ENCODE assay signal across 8 cellular contexts in the genomic region with DNA sequence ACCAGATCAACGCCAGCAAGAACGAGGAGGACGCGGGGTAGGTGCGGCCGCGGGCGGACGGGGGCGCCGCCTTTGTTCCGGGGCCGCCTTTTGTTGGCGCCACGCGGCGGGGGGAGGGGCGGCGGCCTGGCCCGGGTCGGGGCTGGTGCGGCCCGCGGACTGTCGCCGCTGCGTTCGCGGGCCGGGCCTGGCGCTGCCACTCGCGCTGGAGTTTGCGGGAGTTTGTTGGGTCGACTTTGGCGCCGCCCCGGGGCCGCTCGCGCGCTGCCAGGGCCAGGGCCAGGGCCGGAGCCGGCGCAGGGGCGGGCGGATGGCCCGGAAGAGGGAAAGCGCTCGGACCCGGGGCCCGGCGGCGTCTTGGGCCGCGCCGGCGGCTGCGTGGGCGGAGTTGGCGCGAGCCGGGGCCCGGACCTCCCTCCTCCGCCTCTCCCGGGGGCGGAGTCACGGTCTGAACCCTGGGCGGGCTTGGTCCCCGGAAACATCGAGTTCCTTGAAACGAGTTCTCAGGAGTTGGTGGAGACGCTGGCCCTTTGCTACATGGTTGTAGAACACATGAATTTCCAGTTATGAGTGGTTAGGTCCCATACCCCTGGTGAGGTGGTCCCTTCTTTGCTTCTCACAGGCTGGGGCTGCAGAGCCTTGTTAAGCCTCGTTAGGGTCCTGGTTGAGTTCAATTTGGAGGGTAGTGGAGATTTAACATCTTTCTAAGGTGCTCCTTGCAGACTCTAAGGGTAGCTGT. TPM values are rescaled to one million over a fixed set of nuclear protein-coding genes. Genes with fewer than 3 reads are reported as not detected.
DNase-seq lines count a peak whose midpoint lies in the region; ATAC-seq and TF ChIP-seq lines count a peak whose summit lies in the region.

No MANE protein-coding gene starts in this region.

- peak overlapping the region; percentile 82 for H3K4me3 ChIP-seq in lung

- H3K27ac Mint-ChIP-seq in activated CD4-positive, alpha-beta memory T cell treated with anti-CD3 and anti-CD28 coated beads for 36 hours, result peak overlapping the region; percentile 67

- 0% methylated on average over 51 to 74 of the region's 74 CpGs for WGBS in lung, 2 donors

- H3K27me3 ChIP-seq in lung (ENCODE audit: control insufficient read depth, insufficient read depth), result no peaks in the 10 kb centered on the region

- CTCF ChIA-PET in activated CD4-positive, alpha-beta memory T cell treated with anti-CD3 and anti-CD28 coated beads for 36 hours (lab: Charles Lee), result interaction anchor here (0.9 to 1.1 kb wide), 5 partner anchors 26 to 129 kb away, joined by 3 to 4 read pairs (median 3); no protein-coding TSS in a partner anchor

- peaks cover 2% of the 10 kb centered on the region for H3K9me3 Mint-ChIP-seq in activated CD4-positive, alpha-beta memory T cell treated with anti-CD3 and anti-CD28 coated beads for 36 hours

- intact Hi-C loops in activated CD4-positive, alpha-beta memory T cell treated with anti-CD3 and anti-CD28 coated beads for 36 hours (cut with micrococcal nuclease), result loop anchor here (2.0 to 10.0 kb wide), 2 partner anchors 28 to 420 kb away; a partner anchor contains a TSS

- POLR2A ChIA-PET in activated CD4-positive, alpha-beta memory T cell treated with anti-CD3 and anti-CD28 coated beads for 36 hours (lab: Charles Lee), result interaction anchor here (0.7 to 2.8 kb wide), 14 partner anchors 8 to 1418 kb away, joined by 3 to 23 read pairs (median 4); a partner anchor contains a TSS

- peak overlapping the region; percentile 95 for H3K4me3 Mint-ChIP-seq in activated CD4-positive, alpha-beta memory T cell treated with anti-CD3 and anti-CD28 coated beads for 36 hours

- peaks cover 10 to 30% of the 10 kb centered on the region in 2 donors for H3K36me3 ChIP-seq in lung (ENCODE audit: control insufficient read depth in 2 of 2, insufficient read depth in 2 of 2, low read length in 2 of 2)

- H3K27me3 Mint-ChIP-seq in activated CD4-positive, alpha-beta memory T cell treated with anti-CD3 and anti-CD28 coated beads for 36 hours, result peaks cover 3% of the 10 kb centered on the region

- H3K36me3 Mint-ChIP-seq in activated CD4-positive, alpha-beta memory T cell treated with anti-CD3 and anti-CD28 coated beads for 36 hours, result peaks cover 46% of the 10 kb centered on the region

- ATAC-seq in HG02884 (IDR thresholded peaks at IDR 0.05; ENCODE audit: unreplicated experiment), result peak; percentile 48
- peak; percentile 61 for ATAC-seq in lung (ENCODE audit: insufficient read depth, low FRiP score)

- H3K9me3 ChIP-seq in lung (ENCODE audit: control insufficient read depth in 2 of 2, insufficient read depth in 1 of 2, low read length in 1 of 2), result no peaks in the 10 kb centered on the region

- TF ChIP-seq POLR2A in GM15510 (IDR thresholded peaks at IDR 0.05; ENCODE audit: borderline replicate concordance, extremely low read depth, insufficient read length), result peak; percentile 46

- peaks cover 35% of the 10 kb centered on the region for H3K4me1 Mint-ChIP-seq in activated CD4-positive, alpha-beta memory T cell treated with anti-CD3 and anti-CD28 coated beads for 36 hours (ENCODE audit: low read depth)

- TF ChIP-seq CTCF in 22Rv1 (IDR thresholded peaks at IDR 0.05), result peak; percentile 17; the same call in 1 of the 2 replicates
- TF ChIP-seq CTCF in lung (IDR thresholded peaks at IDR 0.05; ENCODE audit: control extremely low read depth, extremely low read depth), result no peak

- DNase-seq in NCI-H2227 (lab: John Stamatoyannopoulos, UW; ENCODE audit: unreplicated experiment) (peak; percentile 79), ecto neural progenitor cell (ENCODE audit: low spot score) (peak; percentile 81), lung (ENCODE audit: low spot score) (peak; percentile 84)
- peak; percentile 86 for DNase-seq in activated CD4-positive, alpha-beta memory T cell treated with anti-CD3 and anti-CD28 coated beads for 36 hours
- DNase-seq in stimulated activated CD4-positive, alpha-beta T cell treated with anti-CD3 and anti-CD28 coated beads, TNF-alpha, amount 100 ng/mL, for 4 hours (ENCODE audit: low read depth in 3 of 3), result peak; percentile 51 to 62 (median 53)

- peaks cover 8 to 14% of the 10 kb centered on the region in 2 donors for H3K4me1 ChIP-seq in lung (ENCODE audit: control insufficient read depth in 2 of 2, insufficient read depth in 2 of 2, low read length in 2 of 2)

- H3K27ac ChIP-seq in 22Rv1 (peak overlapping the region; percentile 97), lung (ENCODE audit: low read depth in 1 of 2, low read length in 1 of 2) (peak overlapping the region; percentile 92 to 95)

RNA-seq across cellular contexts. Expression of a gene that starts 0.8 kb away (rescaled TPM):
- 100 to 1,000 TPM; 313 to 316 TPM for total RNA-seq in activated CD4-positive, alpha-beta memory T cell treated with anti-CD3 and anti-CD28 coated beads for 36 hours
- 100 to 1,000 TPM in 1 of 2 donors, 10 to 100 TPM in 1; 35.9 to 140 TPM for total RNA-seq in lung
- polyA plus RNA-seq in lung, result 100 to 1,000 TPM; 121 to 168 TPM

RNA-seq across cellular contexts. Expression of a gene that starts 18.0 kb away (rescaled TPM):
- total RNA-seq in activated CD4-positive, alpha-beta memory T cell treated with anti-CD3 and anti-CD28 coated beads for 36 hours, result not detected
- not detected for total RNA-seq in lung
- not detected for polyA plus RNA-seq in lung

RNA-seq across cellular contexts. Expression of a gene that starts 27.4 kb away (rescaled TPM):
- 10 to 100 TPM; 49.3 to 58.0 TPM for total RNA-seq in activated CD4-positive, alpha-beta memory T cell treated with anti-CD3 and anti-CD28 coated beads for 36 hours
- total RNA-seq in lung, result 100 to 1,000 TPM in 1 of 2 donors, 10 to 100 TPM in 1; 99.6 to 100 TPM
- polyA plus RNA-seq in lung, result 10 to 100 TPM; 49.7 to 52.0 TPM

RNA-seq across cellular contexts. Expression of a gene that starts 51.5 kb away (rescaled TPM):
- total RNA-seq in activated CD4-positive, alpha-beta memory T cell treated with anti-CD3 and anti-CD28 coated beads for 36 hours, result 100 to 1,000 TPM; 231 to 246 TPM
- total RNA-seq in lung, result 100 to 1,000 TPM in 1 of 2 donors, 10 to 100 TPM in 1; 64.7 to 136 TPM
- polyA plus RNA-seq in lung, result 100 to 1,000 TPM; 127 to 199 TPM

Comparison
In these comparisons a context has a peak if more than half of its experiments do, and no peak if none do; other contexts are left out.
1. Peak in every context shown above with its lines: DNase-seq, ATAC-seq, H3K4me3 ChIP-seq and H3K27ac ChIP-seq.